In the genomic region with DNA sequence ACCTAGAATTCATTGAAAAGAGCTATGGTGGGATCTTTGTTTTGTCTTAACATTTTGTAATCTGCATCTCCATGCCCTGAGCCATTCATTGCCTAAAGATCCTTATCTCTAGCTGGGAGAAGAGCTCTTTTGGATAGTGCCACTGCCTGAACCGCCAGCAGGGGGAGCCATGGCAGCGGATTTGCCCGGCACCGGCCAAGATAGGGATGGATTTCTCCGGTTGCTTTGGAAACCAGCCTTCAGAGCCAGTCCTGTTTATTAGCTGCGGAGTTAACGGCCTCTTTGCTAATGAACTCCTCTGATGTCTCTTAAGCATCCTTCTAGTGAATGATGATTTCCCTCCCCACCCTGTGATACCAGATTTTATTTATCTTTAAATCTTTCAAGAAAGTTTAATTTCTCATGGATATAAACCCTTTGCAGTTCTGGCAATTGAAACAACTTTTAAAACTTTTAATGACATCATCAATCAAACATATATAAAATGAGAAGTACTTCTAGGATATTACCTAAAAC, we compare ENCODE assay signal across 9 cellular contexts. TPM values are rescaled to one million over a fixed set of nuclear protein-coding genes. Genes with fewer than 3 reads are reported as not detected.
DNase-seq lines count a peak whose midpoint lies in the region; ATAC-seq and TF ChIP-seq lines count a peak whose summit lies in the region.
"Had no signal": no experiment of that assay in that cellular context is flagged by ENCODE, and none has a peak within 500 bp of the region (broad histone marks: within the 10 kb centered on the region; RNA-seq: fewer than 3 reads in every experiment).

No MANE protein-coding gene starts in this region.

- H3K36me3 Mint-ChIP-seq in CD4-positive, alpha-beta T cell (ENCODE audit: low read depth): no peaks in the 10 kb centered on the region

- H3K4me1 Mint-ChIP-seq in CD4-positive, alpha-beta T cell (ENCODE audit: low read depth): no peaks in the 10 kb centered on the region

- H3K4me3 ChIP-seq in right cardiac atrium (ENCODE audit: low read length) (no peak overlapping the region), gastrocnemius medialis (no peak overlapping the region)

- CTCF ChIA-PET in CD4-positive, alpha-beta T cell (lab: Charles Lee): interaction anchor here (0.6 to 3.7 kb wide), 12 partner anchors 8 to 1082 kb away, joined by 3 to 43 read pairs (median 5); no protein-coding TSS in a partner anchor

- H3K27ac ChIP-seq in CD4-positive, alpha-beta T cell (ENCODE audit: low read depth, low read length): no peak overlapping the region
- H3K27ac ChIP-seq in right cardiac atrium (ENCODE audit: low read length): no peak overlapping the region
- H3K27ac ChIP-seq in gastrocnemius medialis: no peak overlapping the region

- H3K36me3 ChIP-seq in gastrocnemius medialis: no peaks in the 10 kb centered on the region

- 2% methylated on average over 7 of the region's 7 CpGs for WGBS in right cardiac atrium

- POLR2A ChIA-PET in CD4-positive, alpha-beta T cell (lab: Charles Lee): interaction anchor here (0.8 to 1.1 kb wide), 5 partner anchors 9 to 344 kb away, joined by 3 to 8 read pairs (median 4); partner anchors contain the start of gene ZNF438

- no peaks in the 10 kb centered on the region for H3K9me3 Mint-ChIP-seq in CD4-positive, alpha-beta T cell
- H3K9me3 Mint-ChIP-seq: IgD-negative memory B cell had no signal

- H3K27me3 ChIP-seq in CD4-positive, alpha-beta T cell (ENCODE audit: control insufficient read depth, insufficient read depth, low read length): peaks cover 21% of the 10 kb centered on the region
- H3K27me3 ChIP-seq in right cardiac atrium (ENCODE audit: control insufficient read depth, insufficient read depth) (no peaks in the 10 kb centered on the region), gastrocnemius medialis (peaks cover 7 to 18% (median 8%) of the 10 kb centered on the region in 3 donors)

- in situ Hi-C loops in gastrocnemius medialis (cut with MboI; ENCODE audit: low sequenced_read_pairs in 4 of 4): loop anchor here in 1 of 4 donors (10.0 kb wide), 1 partner anchor 1193 kb away; no protein-coding TSS in a partner anchor

- H3K4me1 ChIP-seq in right cardiac atrium (ENCODE audit: control insufficient read depth, insufficient read depth, low read length) (no peaks in the 10 kb centered on the region), gastrocnemius medialis (no peaks in the 10 kb centered on the region)

- H3K27ac Mint-ChIP-seq in CD4-positive, alpha-beta T cell: no peak overlapping the region
- H3K27ac Mint-ChIP-seq: IgD-negative memory B cell had no signal

- peak; percentile 99 for TF ChIP-seq CTCF in CD4-positive, alpha-beta T cell (IDR thresholded peaks at IDR 0.05)
- TF ChIP-seq CTCF in gastrocnemius medialis (IDR thresholded peaks at IDR 0.05 in 4 of 5, conservative IDR thresholded peaks at IDR 0.05 in 1 of 5): peak; percentile 36 to 86 (median 71)

- no peak overlapping the region for H3K4me3 Mint-ChIP-seq in CD4-positive, alpha-beta T cell
- H3K4me3 Mint-ChIP-seq: IgD-negative memory B cell had no signal

- intact Hi-C loops in CD4-positive, alpha-beta T cell (cut with DNase I, micrococcal nuclease): loop anchor here (1.0 kb wide), 1 partner anchor 31 kb away; no protein-coding TSS in a partner anchor
- intact Hi-C loops in right cardiac atrium (cut with DNase I) (no loop called here), gastrocnemius medialis (cut with DNase I; ENCODE audit: low total_unique reads) (no loop called here)

- TF ChIP-seq POLR2A in gastrocnemius medialis (IDR thresholded peaks at IDR 0.05): no peak

- no peaks in the 10 kb centered on the region for H3K9me3 ChIP-seq in CD4-positive, alpha-beta T cell (ENCODE audit: control insufficient read depth, low read length)
- no peaks in the 10 kb centered on the region for H3K9me3 ChIP-seq in right cardiac atrium (ENCODE audit: control insufficient read depth, low read length)
- no peaks in the 10 kb centered on the region for H3K9me3 ChIP-seq in gastrocnemius medialis

- peaks cover 44% of the 10 kb centered on the region for H3K27me3 Mint-ChIP-seq in CD4-positive, alpha-beta T cell

- peak; percentile 79 for ATAC-seq in CD4-positive, alpha-beta T cell (ENCODE audit: poor library complexity)
- ATAC-seq in GM21515 (IDR thresholded peaks at IDR 0.05; ENCODE audit: unreplicated experiment) (peak; percentile 66), right cardiac atrium (peak; percentile 62 to 81), gastrocnemius medialis (peak; percentile 67 to 69)

- peak; percentile 55 to 84 (median 78) for DNase-seq in CD4-positive, alpha-beta T cell
- peak; percentile 60 for DNase-seq in NCI-H1436 (lab: John Stamatoyannopoulos, UW)
- peak; percentile 81 for DNase-seq in T1000 (lab: John Stamatoyannopoulos, UW)
- peak in 55 of 58 donors; percentile 4 to 85 (median 51) for DNase-seq in anterior cingulate cortex (lab: John Stamatoyannopoulos, UW)
- peak; percentile 61 to 87 (median 84) for DNase-seq in right cardiac atrium
- DNase-seq in gastrocnemius medialis: peak; percentile 33 to 43
- no peak for DNase-seq in NCI-H524 treated with DMSO at 0.1 percent for 48 hours (lab: John Stamatoyannopoulos, UW)

RNA-seq across cellular contexts. Expression of gene LYZL2, which starts 58.2 kb away (rescaled TPM):
- not detected for total RNA-seq in CD4-positive, alpha-beta T cell
- not detected for total RNA-seq in right cardiac atrium
- polyA plus RNA-seq in right cardiac atrium: not detected
- not detected for total RNA-seq in gastrocnemius medialis
- polyA plus RNA-seq: IgD-negative memory B cell had no signal

Comparison
In these comparisons a context has a peak if more than half of its experiments do, and no peak if none do; other contexts are left out.
1. intact Hi-C loops: an anchor here in CD4-positive, alpha-beta T cell (1.0 kb wide); none called in right cardiac atrium and gastrocnemius medialis.